ENCODE assay signal across 9 cellular contexts in genomic region chr11:119108857-119109221, GRCh38. TPM values are rescaled to one million over a fixed set of nuclear protein-coding genes. Genes with fewer than 3 reads are reported as not detected.
DNase-seq lines count a peak whose midpoint lies in the region; ATAC-seq and TF ChIP-seq lines count a peak whose summit lies in the region.
"Had no signal": no experiment of that assay in that cellular context is flagged by ENCODE, and none has a peak within 500 bp of the region (broad histone marks: within the 10 kb centered on the region; RNA-seq: fewer than 3 reads in every experiment).

No MANE protein-coding gene starts in this region.

- H3K56ac ChIP-seq in H9 (ENCODE audit: insufficient read length, low read depth, low read length), result no peak overlapping the region

- H2BK12ac ChIP-seq in H9 (ENCODE audit: insufficient read length, low read depth, low read length), result no peak overlapping the region

- H3K4me1 ChIP-seq in H9 (ENCODE audit: insufficient read depth, low read length), result peaks cover 8% of the 10 kb centered on the region; the same call in 1 of the 2 replicates

- H3K4me1 Mint-ChIP-seq in H9 (peaks cover 28% of the 10 kb centered on the region in 2 experiments), mesothelial cell of epicardium (peaks cover 37% of the 10 kb centered on the region)

- H2BK120ac ChIP-seq in H9 (ENCODE audit: low read depth, low read length, poor library complexity, severe bottlenecking), result no peak overlapping the region

- H3K79me2 ChIP-seq in H9 (ENCODE audit: insufficient read depth, low read length), result no peaks in the 10 kb centered on the region

- H3K36me3 Mint-ChIP-seq in H9 (ENCODE audit: insufficient read depth in 1 of 3, low read depth in 3 of 3), result no peaks in the 10 kb centered on the region; a peak in 1 of 7 replicates
- peaks cover 7% of the 10 kb centered on the region for H3K36me3 Mint-ChIP-seq in mesothelial cell of epicardium

- H3K4me3 Mint-ChIP-seq in H9, result peak overlapping the region; percentile 75 to 84
- peak overlapping the region; percentile 85 for H3K4me3 Mint-ChIP-seq in mesothelial cell of epicardium

- H3K27ac Mint-ChIP-seq in H9 (no peak overlapping the region), mesothelial cell of epicardium (peak overlapping the region; percentile 63)

- H4K20me1 ChIP-seq in H9 (ENCODE audit: control insufficient read depth, insufficient read depth, insufficient read length), result no peaks in the 10 kb centered on the region

- intact Hi-C loops in posterior vena cava (cut with DNase I), result no loop called here

- no peak overlapping the region for H2AFZ ChIP-seq in H9 (ENCODE audit: low read length)

- H3K14ac ChIP-seq in H9 (ENCODE audit: insufficient read depth, low read length), result no peak overlapping the region

- no peak overlapping the region for H3T11ph ChIP-seq in H9 (ENCODE audit: low read length)

- no peak overlapping the region for H2BK5ac ChIP-seq in H9 (ENCODE audit: insufficient read length, low read length)

- no peak overlapping the region for H3K9ac ChIP-seq in H9 (ENCODE audit: extremely low read depth, insufficient read length, low read length)

- no peak overlapping the region for H4K8ac ChIP-seq in H9 (replicated peaks; ENCODE audit: insufficient read length, low read depth, low read length)

- no peaks in the 10 kb centered on the region; a peak in 1 of 5 replicates for H3K9me3 Mint-ChIP-seq in H9
- H3K9me3 Mint-ChIP-seq in mesothelial cell of epicardium, result no peaks in the 10 kb centered on the region

- H3K4me2 ChIP-seq in H9 (ENCODE audit: insufficient read depth, insufficient read length, low read length), result no peak overlapping the region

- H3K27me3 Mint-ChIP-seq in H9 (ENCODE audit: low read depth) (peaks cover 16% of the 10 kb centered on the region), mesothelial cell of epicardium (ENCODE audit: low read depth) (no peaks in the 10 kb centered on the region)

- ATAC-seq in HG02623 (IDR thresholded peaks at IDR 0.05; ENCODE audit: unreplicated experiment) (no peak), GM21526 (IDR thresholded peaks at IDR 0.05; ENCODE audit: low FRiP score, unreplicated experiment) (no peak)

- H3K4ac ChIP-seq in H9 (ENCODE audit: low read depth, low read length), result no peak overlapping the region

- H2BK20ac ChIP-seq in H9 (ENCODE audit: low read depth, low read length, poor library complexity, severe bottlenecking), result no peak overlapping the region

- H3K23me2 ChIP-seq in H9 (ENCODE audit: insufficient read length, low read depth, low read length, poor library complexity, severe bottlenecking), result peaks cover 10% of the 10 kb centered on the region

- no peaks in the 10 kb centered on the region for H3K9me3 ChIP-seq in H9 (ENCODE audit: control insufficient read depth, low read depth, low read length)

- H4K5ac ChIP-seq in H9 (ENCODE audit: insufficient read length, low read depth, low read length), result no peak overlapping the region

- no peak for DNase-seq in H9
- no peak for DNase-seq in mesothelial cell of epicardium (ENCODE audit: low spot score in 2 of 2, unreplicated experiment in 2 of 2)
- no peak for DNase-seq in posterior vena cava (ENCODE audit: low spot score)
- no peak for DNase-seq in HPDE6-E6E7 (ENCODE audit: extremely low spot score)
- DNase-seq: NCI-H2107 had no signal

- H3K79me1 ChIP-seq in H9 (ENCODE audit: insufficient read depth, low read depth, low read length, poor library complexity, severe bottlenecking), result no peaks in the 10 kb centered on the region

- no peak overlapping the region for H2AK5ac ChIP-seq in H9 (ENCODE audit: insufficient read length, low read length)

- TF ChIP-seq CTCF in 22Rv1 (IDR thresholded peaks at IDR 0.05), result no peak
- no peak for TF ChIP-seq CTCF in H9 (conservative IDR thresholded peaks at IDR 0.05)
- no peak for TF ChIP-seq CTCF in mesothelial cell of epicardium (IDR thresholded peaks at IDR 0.05; ENCODE audit: unreplicated experiment)

- H3K27ac ChIP-seq in 22Rv1 (peak overlapping the region; percentile 82), H9 (ENCODE audit: insufficient read length, low read depth, low read length) (no peak overlapping the region), angular gyrus (ENCODE audit: low read depth, low read length) (peak overlapping the region; percentile 60)

- H3K23ac ChIP-seq in H9 (ENCODE audit: insufficient read length, low read depth, low read length), result no peak overlapping the region

- H3K27me3 ChIP-seq in H9 (ENCODE audit: insufficient read depth, low read length), result peaks cover 5% of the 10 kb centered on the region; the same call in 1 of the 2 replicates

- H2BK15ac ChIP-seq in H9 (ENCODE audit: low read depth, low read length), result no peak overlapping the region

- H3K18ac ChIP-seq in H9 (ENCODE audit: insufficient read length, low read depth, low read length), result no peak overlapping the region

- H4K91ac ChIP-seq in H9 (ENCODE audit: insufficient read length, low read depth, low read length), result no peak overlapping the region

- no CpG with 5 or more reads among the region's 2 CpGs for whole genome bisulfite sequencing in H9 (ENCODE audit: extremely low coverage, insufficient read length, low lambda C conversion rate)

RNA-seq across cellular contexts. Expression of gene C2CD2L, which starts 1.7 kb away (rescaled TPM):
- 5.5 and 5.6 TPM in 2 replicates for total RNA-seq in H9 (2021)
- total RNA-seq in mesothelial cell of epicardium, result 8.7 to 10.5 TPM (median 10.0 TPM) in 3 replicates
- 1 to 10 TPM; 7.4 to 8.5 TPM for total RNA-seq in posterior vena cava

RNA-seq across cellular contexts. Expression of gene DPAGT1, which starts 7.2 kb away (rescaled TPM):
- total RNA-seq in H9 (2021) (43.6 and 44.5 TPM in 2 replicates), mesothelial cell of epicardium (38.2 to 47.7 TPM (median 44.9 TPM) in 3 replicates), posterior vena cava (10 to 100 TPM; 23.8 to 24.2 TPM)

RNA-seq across cellular contexts. Expression of gene HINFP, which starts 12.5 kb away (rescaled TPM):
- 42.1 and 42.4 TPM in 2 replicates for total RNA-seq in H9 (2021)
- 32.8 to 36.7 TPM (median 34.4 TPM) in 3 replicates for total RNA-seq in mesothelial cell of epicardium
- 10 to 100 TPM; 10.8 to 13.4 TPM for total RNA-seq in posterior vena cava

RNA-seq across cellular contexts. Expression of gene HMBS, which starts 24.2 kb away (rescaled TPM):
- total RNA-seq in H9 (2021) (57.2 and 57.7 TPM in 2 replicates), mesothelial cell of epicardium (28.0 to 29.1 TPM (median 28.1 TPM) in 3 replicates), posterior vena cava (10 to 100 TPM; 16.8 to 21.1 TPM)

RNA-seq across cellular contexts. Expression of gene ABCG4, which starts 40.0 kb away (rescaled TPM):
- total RNA-seq in H9 (2021), result 0.68 and 1.2 TPM in 2 replicates
- 1.9 to 2.6 TPM (median 2.0 TPM) in 3 replicates for total RNA-seq in mesothelial cell of epicardium
- under 1 TPM; 0.23 to 0.43 TPM for total RNA-seq in posterior vena cava
